Comparison of ENCODE assay signal across 23 cellular contexts in genomic region chr2:166932032-166932431, GRCh38. TPM values are rescaled to one million over a fixed set of nuclear protein-coding genes. Genes with fewer than 3 reads are reported as not detected.
"Had no signal": no experiment of that assay in that cellular context is flagged by ENCODE, and none has a peak within 500 bp of the region (broad histone marks: within the 10 kb centered on the region; RNA-seq: fewer than 3 reads in every experiment).

No MANE protein-coding gene starts in this region.

- ATAC-seq: activated naive CD4-positive, alpha-beta T cell treated with anti-CD3 and anti-CD28 coated beads, Interleukin-2, amount 50 U/mL, for 72 hours; activated T-helper 17 cell treated with anti-CD3 and anti-CD28 coated beads, Interleukin-2, amount 50 U/mL, for 72 hours; esophagus mucosa; gastroesophageal sphincter; heart left ventricle; left colon; mucosa of descending colon; right cardiac atrium; stimulated activated naive CD8-positive, alpha-beta T cell treated with anti-CD3 and anti-CD28 coated beads, Interleukin-15, amount 100 ng/mL, for 72 hours; WTC11 had no signal

- DNase-seq: activated CD8-positive, alpha-beta memory T cell treated with anti-CD3 and anti-CD28 coated beads, Interleukin-2, amount 50 U/mL, for 4 hours; activated T-cell treated with anti-CD3 and anti-CD28 coated beads, Interleukin-2, amount 50 U/mL, for 24 hours; aorta; caudate nucleus; dermis blood vessel endothelial cell; effector memory CD4-positive, alpha-beta T cell; heart left ventricle; left colon; mesendoderm; mucosa of descending colon; nucleus accumbens; right cardiac atrium; stimulated activated CD4-positive, alpha-beta T cell treated with anti-CD3 and anti-CD28 coated beads, Interleukin-12 subunit alpha, Interleukin-12 subunit beta, amount 100 ng/mL, for 4 hours; stimulated activated naive CD8-positive, alpha-beta T cell treated with anti-CD3 and anti-CD28 coated beads, Interleukin-15, amount 100 ng/mL, for 72 hours; tibial artery had no signal

RNA-seq across cellular contexts. Expression of gene XIRP2, which starts 43.8 kb away (rescaled TPM):
- total RNA-seq: activated naive CD4-positive, alpha-beta T cell treated with anti-CD3 and anti-CD28 coated beads, Interleukin-2, amount 50 U/mL, for 72 hours; activated T-helper 17 cell treated with anti-CD3 and anti-CD28 coated beads, Interleukin-2, amount 50 U/mL, for 72 hours; dermis blood vessel endothelial cell; left colon; pulmonary artery endothelial cell had no signal
- polyA plus RNA-seq: neural cell, urinary bladder had no signal
